10 cellular contexts compared by ENCODE assay signal in genomic region chr1:114154146-114154962, GRCh38. TPM values are rescaled to one million over a fixed set of nuclear protein-coding genes. Genes with fewer than 3 reads are reported as not detected.
DNase-seq lines count a peak whose midpoint lies in the region; ATAC-seq and TF ChIP-seq lines count a peak whose summit lies in the region.
"Had no signal": no experiment of that assay in that cellular context is flagged by ENCODE, and none has a peak within 500 bp of the region (broad histone marks: within the 10 kb centered on the region; RNA-seq: fewer than 3 reads in every experiment).

No MANE protein-coding gene starts in this region.

- DNase-seq in cardiac muscle cell (ENCODE audit: low read depth in 1 of 2, low spot score in 1 of 2) (peak; percentile 8 to 37), right atrium auricular region (ENCODE audit: low spot score) (no peak), upper lobe of left lung (peak in 1 of 2 donors; percentile 73)
- DNase-seq: Peyer's patch had no signal

- no peak for TF ChIP-seq EP300 in upper lobe of left lung (IDR thresholded peaks at IDR 0.05)

- TF ChIP-seq CTCF in cardiac muscle cell (IDR thresholded peaks at IDR 0.05; ENCODE audit: low read depth, low read length), result no peak
- TF ChIP-seq CTCF in right atrium auricular region (IDR thresholded peaks at IDR 0.05), result no peak
- no peak for TF ChIP-seq CTCF in upper lobe of left lung (IDR thresholded peaks at IDR 0.05)

- no peak overlapping the region for H3K27ac ChIP-seq in cardiac muscle cell
- no peak overlapping the region for H3K27ac ChIP-seq in right atrium auricular region
- no peak overlapping the region for H3K27ac ChIP-seq in iPS-20b (ENCODE audit: low read length)
- H3K27ac ChIP-seq in upper lobe of left lung, result no peak overlapping the region
- H3K27ac ChIP-seq: adrenal gland, Peyer's patch had no signal

- no peaks in the 10 kb centered on the region for H3K9me3 Mint-ChIP-seq in activated naive CD8-positive, alpha-beta T cell (ENCODE audit: low read depth)

- H3K27me3 ChIP-seq in cardiac muscle cell, result peaks cover 80% of the 10 kb centered on the region
- H3K27me3 ChIP-seq in right atrium auricular region, result peaks cover 35 to 47% of the 10 kb centered on the region in 2 donors
- peaks cover 71% of the 10 kb centered on the region for H3K27me3 ChIP-seq in iPS-20b (ENCODE audit: insufficient read depth, low read length)
- peaks cover 0 to 46% (median 42%) of the 10 kb centered on the region in 4 donors for H3K27me3 ChIP-seq in upper lobe of left lung

- H3K27me3 Mint-ChIP-seq in activated naive CD8-positive, alpha-beta T cell, result peaks cover 43% of the 10 kb centered on the region

- H3K4me3 Mint-ChIP-seq in activated naive CD8-positive, alpha-beta T cell, result peak overlapping the region; percentile 78

- H3K36me3 ChIP-seq in cardiac muscle cell, result no peaks in the 10 kb centered on the region
- H3K36me3 ChIP-seq in right atrium auricular region, result no peaks in the 10 kb centered on the region
- H3K36me3 ChIP-seq in iPS-20b (ENCODE audit: insufficient read depth, low read depth, low read length), result peaks cover 13% of the 10 kb centered on the region
- H3K36me3 ChIP-seq in upper lobe of left lung, result no peaks in the 10 kb centered on the region
- H3K36me3 ChIP-seq: adrenal gland, Peyer's patch had no signal

- H3K9me3 ChIP-seq in cardiac muscle cell (ENCODE audit: low read depth) (no peaks in the 10 kb centered on the region), right atrium auricular region (no peaks in the 10 kb centered on the region), iPS-20b (ENCODE audit: insufficient read depth, low read depth, low read length) (no peaks in the 10 kb centered on the region), upper lobe of left lung (no peaks in the 10 kb centered on the region)
- H3K9me3 ChIP-seq: adrenal gland, Peyer's patch had no signal

- WGBS in upper lobe of left lung, 2 donors, result 7 to 9% methylated on average over 30 to 40 of the region's 41 CpGs

- H3K36me3 Mint-ChIP-seq in activated naive CD8-positive, alpha-beta T cell, result no peaks in the 10 kb centered on the region

- ATAC-seq in upper lobe of left lung (ENCODE audit: low FRiP score in 2 of 2), result peak; percentile 5 to 38
- no peak for ATAC-seq in GM21529 (IDR thresholded peaks at IDR 0.05; ENCODE audit: unreplicated experiment)
- no peak for ATAC-seq in HG03378 (IDR thresholded peaks at IDR 0.05; ENCODE audit: unreplicated experiment)
- ATAC-seq in GM21390 (IDR thresholded peaks at IDR 0.05; ENCODE audit: unreplicated experiment), result no peak

- H3K9ac ChIP-seq in iPS-20b (ENCODE audit: low read depth, low read length), result no peak overlapping the region

- no peak overlapping the region for H3K4me3 ChIP-seq in cardiac muscle cell
- peak overlapping the region in 1 of 2 donors; percentile 50 for H3K4me3 ChIP-seq in right atrium auricular region
- H3K4me3 ChIP-seq in iPS-20b (ENCODE audit: low read length), result peak overlapping the region; percentile 83
- H3K4me3 ChIP-seq in upper lobe of left lung, result peak overlapping the region in 1 of 4 donors; percentile 42

- peaks cover 12% of the 10 kb centered on the region for H3K4me1 Mint-ChIP-seq in activated naive CD8-positive, alpha-beta T cell (ENCODE audit: low read depth)

- H3K4me1 ChIP-seq in cardiac muscle cell (ENCODE audit: low read depth) (peaks cover 8% of the 10 kb centered on the region), right atrium auricular region (peaks cover 0 to 32% of the 10 kb centered on the region in 2 donors), iPS-20b (ENCODE audit: insufficient read depth, low read length) (peaks cover 36% of the 10 kb centered on the region), upper lobe of left lung (peaks cover 20 to 33% (median 26%) of the 10 kb centered on the region in 4 donors)

- no peak for TF ChIP-seq POLR2A in upper lobe of left lung (IDR thresholded peaks at IDR 0.05)

- no peak overlapping the region for H3K27ac Mint-ChIP-seq in activated naive CD8-positive, alpha-beta T cell

RNA-seq across cellular contexts. Expression of gene SYT6, which starts 0.7 kb away (rescaled TPM):
- total RNA-seq in cardiac muscle cell (0.09 TPM in 1 of 2 replicates, not detected in the other), right atrium auricular region (not detected), upper lobe of left lung (under 1 TPM in 1 of 6 donors, not detected in 5; 0.07 TPM)
- polyA plus RNA-seq in cardiac muscle cell, result 0.44 TPM in 1 of 2 replicates, not detected in the other
- total RNA-seq: Peyer's patch had no signal

Comparison
In these comparisons a context has a peak if more than half of its experiments do, and no peak if none do; other contexts are left out.
1. ATAC-seq: peak in upper lobe of left lung (2 of 2); none in GM21529 (single experiment), HG03378 (single experiment) and GM21390 (single experiment).